ENCODE assay signal across 1 cellular context in genomic region chr19:31372245-31372781, GRCh38.
A peak's percentile ranks its signal among the peaks of the same experiment; 100 is the strongest.
TF ChIP-seq lines count a peak whose summit lies in the region.

No MANE protein-coding gene starts in this region.

TF ChIP-seq in K562, 482 proteins besides CTCF, POLR2A, EP300 and RAD21:
- TF ChIP-seq TAF15 (IDR thresholded peaks at IDR 0.05; ENCODE audit: low read depth, low read length) (no peak), SMAD1 (IDR thresholded peaks at IDR 0.05; ENCODE audit: low read depth, low read length, partially characterized antibody) (no peak), KLF16 (IDR thresholded peaks at IDR 0.05) (no peak), NKRF (IDR thresholded peaks at IDR 0.05; ENCODE audit: borderline replicate concordance) (no peak), NFIC (IDR thresholded peaks at IDR 0.05) (peak; percentile 80), NCOR1 (IDR thresholded peaks at IDR 0.05) (no peak), FOSL1 (tag; conservative IDR thresholded peaks at IDR 0.05) (no peak), COPS2 (conservative IDR thresholded peaks at IDR 0.05) (no peak), DNMT1 (IDR thresholded peaks at IDR 0.05) (no peak), NFIX (CRISPR knock-in tag; IDR thresholded peaks at IDR 0.05; ENCODE audit: low read depth) (peak; percentile 62), NCOA4 (IDR thresholded peaks at IDR 0.05; ENCODE audit: partially characterized antibody) (no peak), CHAMP1 (IDR thresholded peaks at IDR 0.05) (no peak), KAT7 (CRISPR knock-in tag; IDR thresholded peaks at IDR 0.05; ENCODE audit: borderline replicate concordance) (no peak), MAFG (tag; conservative IDR thresholded peaks at IDR 0.05) (no peak), HCFC1 (IDR thresholded peaks at IDR 0.05; ENCODE audit: low read depth, low read length) (no peak), RBM22 (IDR thresholded peaks at IDR 0.05; ENCODE audit: low read depth, low read length, poor library complexity, severe bottlenecking) (no peak), ZNF668 (CRISPR knock-in tag; IDR thresholded peaks at IDR 0.05) (no peak)
